19 cellular contexts compared by ENCODE assay signal in the genomic region with DNA sequence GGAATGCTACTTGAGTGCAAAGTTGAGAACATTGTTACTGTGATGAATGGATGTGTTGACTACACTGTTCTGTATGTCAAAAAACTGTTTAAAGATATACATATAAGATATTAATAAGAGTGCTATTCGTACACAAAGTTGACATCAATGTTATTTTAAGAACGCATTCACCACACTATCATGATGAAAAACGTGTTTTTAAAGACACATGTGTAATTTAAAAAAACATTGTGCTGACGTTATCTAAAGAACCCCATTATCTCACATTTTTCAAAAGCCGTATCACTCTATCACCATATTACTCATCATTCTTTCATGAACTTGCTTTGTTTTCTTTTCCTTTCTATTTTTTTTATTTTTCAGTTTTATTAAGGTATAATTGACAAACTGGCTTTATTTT.
"Had no signal": no experiment of that assay in that cellular context is flagged by ENCODE, and none has a peak within 500 bp of the region (broad histone marks: within the 10 kb centered on the region; RNA-seq: fewer than 3 reads in every experiment).

No MANE protein-coding gene starts in this region.

- H3K4me1 ChIP-seq: thyroid gland, uterus had no signal

- H3K36me3 ChIP-seq: thyroid gland, uterus, WERI-Rb-1 had no signal

- H3K4me3 Mint-ChIP-seq: activated CD4-positive, alpha-beta T cell treated with anti-CD3 and anti-CD28 coated beads for 36 hours; activated CD8-positive, alpha-beta T cell treated with anti-CD3 and anti-CD28 coated beads for 36 hours; activated naive CD8-positive, alpha-beta T cell treated with anti-CD3 and anti-CD28 coated beads, Interleukin-2, amount 10 ng/mL, durations not matched to agents 7 days and 5 days; activated T-cell treated with anti-CD3 and anti-CD28 coated beads, Interleukin-2, amount 50 U/mL, for 72 hours; effector memory CD8-positive, alpha-beta T cell; naive thymus-derived CD4-positive, alpha-beta T cell; stimulated activated effector memory CD8-positive, alpha-beta T cell treated with anti-CD3 and anti-CD28 coated beads, Interleukin-12 subunit alpha, Interleukin-12 subunit beta, amount 100 ng/mL, for 72 hours; T-cell had no signal

- H3K27me3 Mint-ChIP-seq: activated CD4-positive, alpha-beta T cell treated with anti-CD3 and anti-CD28 coated beads for 36 hours; activated CD8-positive, alpha-beta T cell treated with anti-CD3 and anti-CD28 coated beads for 36 hours; activated naive CD8-positive, alpha-beta T cell treated with anti-CD3 and anti-CD28 coated beads, Interleukin-2, amount 10 ng/mL, durations not matched to agents 7 days and 5 days; effector memory CD8-positive, alpha-beta T cell; naive thymus-derived CD4-positive, alpha-beta T cell; T-cell had no signal

- H3K9me3 ChIP-seq: thyroid gland, uterus had no signal

- DNase-seq: activated CD4-positive, alpha-beta T cell treated with anti-CD3 and anti-CD28 coated beads for 36 hours; activated CD8-positive, alpha-beta memory T cell treated with anti-CD3 and anti-CD28 coated beads, Interleukin-2, amount 50 U/mL, for 4 hours; activated CD8-positive, alpha-beta T cell treated with anti-CD3 and anti-CD28 coated beads for 36 hours; activated naive CD8-positive, alpha-beta T cell treated with anti-CD3 and anti-CD28 coated beads, Interleukin-2, amount 10 ng/mL, durations not matched to agents 7 days and 5 days; activated T-cell treated with anti-CD3 and anti-CD28 coated beads, Interleukin-2, amount 50 U/mL, for 72 hours; aorta; caudate nucleus; cortex of kidney; effector memory CD8-positive, alpha-beta T cell; naive thymus-derived CD4-positive, alpha-beta T cell; posterior cingulate gyrus; right cardiac atrium; T-cell; T1000; thyroid gland; uterus; WERI-Rb-1 had no signal

- H3K27ac ChIP-seq: thyroid gland, uterus, WERI-Rb-1 had no signal

- H3K36me3 Mint-ChIP-seq: activated naive CD8-positive, alpha-beta T cell treated with anti-CD3 and anti-CD28 coated beads, Interleukin-2, amount 10 ng/mL, durations not matched to agents 7 days and 5 days; naive thymus-derived CD4-positive, alpha-beta T cell; stimulated activated effector memory CD8-positive, alpha-beta T cell treated with anti-CD3 and anti-CD28 coated beads, Interleukin-12 subunit alpha, Interleukin-12 subunit beta, amount 100 ng/mL, for 72 hours; T-cell had no signal

- H3K27ac Mint-ChIP-seq: activated CD4-positive, alpha-beta T cell treated with anti-CD3 and anti-CD28 coated beads for 36 hours; activated CD8-positive, alpha-beta T cell treated with anti-CD3 and anti-CD28 coated beads for 36 hours; activated naive CD8-positive, alpha-beta T cell treated with anti-CD3 and anti-CD28 coated beads, Interleukin-2, amount 10 ng/mL, durations not matched to agents 7 days and 5 days; activated T-cell treated with anti-CD3 and anti-CD28 coated beads, Interleukin-2, amount 50 U/mL, for 72 hours; effector memory CD8-positive, alpha-beta T cell; naive thymus-derived CD4-positive, alpha-beta T cell; stimulated activated effector memory CD8-positive, alpha-beta T cell treated with anti-CD3 and anti-CD28 coated beads, Interleukin-12 subunit alpha, Interleukin-12 subunit beta, amount 100 ng/mL, for 72 hours; T-cell had no signal

- H3K4me1 Mint-ChIP-seq: activated CD4-positive, alpha-beta T cell treated with anti-CD3 and anti-CD28 coated beads for 36 hours; activated naive CD8-positive, alpha-beta T cell treated with anti-CD3 and anti-CD28 coated beads, Interleukin-2, amount 10 ng/mL, durations not matched to agents 7 days and 5 days; naive thymus-derived CD4-positive, alpha-beta T cell; stimulated activated effector memory CD8-positive, alpha-beta T cell treated with anti-CD3 and anti-CD28 coated beads, Interleukin-12 subunit alpha, Interleukin-12 subunit beta, amount 100 ng/mL, for 72 hours; T-cell had no signal

- H3K4me3 ChIP-seq: smooth muscle cell, thyroid gland, uterus had no signal

- H3K27me3 ChIP-seq: thyroid gland, uterus had no signal

- ATAC-seq: activated CD4-positive, alpha-beta T cell treated with anti-CD3 and anti-CD28 coated beads for 36 hours; activated CD8-positive, alpha-beta T cell treated with anti-CD3 and anti-CD28 coated beads for 36 hours; activated T-cell treated with anti-CD3 and anti-CD28 coated beads, Interleukin-2, amount 50 U/mL, for 72 hours; effector memory CD8-positive, alpha-beta T cell; naive thymus-derived CD4-positive, alpha-beta T cell; right cardiac atrium; stimulated activated effector memory CD8-positive, alpha-beta T cell treated with anti-CD3 and anti-CD28 coated beads, Interleukin-12 subunit alpha, Interleukin-12 subunit beta, amount 100 ng/mL, for 72 hours; T-cell had no signal

- H3K9me3 Mint-ChIP-seq: activated naive CD8-positive, alpha-beta T cell treated with anti-CD3 and anti-CD28 coated beads, Interleukin-2, amount 10 ng/mL, durations not matched to agents 7 days and 5 days; effector memory CD8-positive, alpha-beta T cell had no signal
